Comparison of ENCODE assay signal across 23 cellular contexts in genomic region chr7:123126691-123127090, GRCh38.
DNase-seq lines count a peak whose midpoint lies in the region; ATAC-seq and FAIRE-seq lines count a peak whose summit lies in the region.
"Had no signal": no experiment of that assay in that cellular context is flagged by ENCODE, and none has a peak within 500 bp of the region (broad histone marks: within the 10 kb centered on the region; RNA-seq: fewer than 3 reads in every experiment).

No MANE protein-coding gene starts in this region.

- H3K9me3 ChIP-seq in MG63 = no peaks in the 10 kb centered on the region
- H3K9me3 ChIP-seq: BE2C, BLaER1 had no signal

- no peak overlapping the region for H3K4me3 ChIP-seq in MG63
- H3K4me3 ChIP-seq: BLaER1, GM12878 had no signal

- FAIRE-seq in A204.1 (lab: Jason Lieb, UNC) (peak; percentile 32), frontal cortex (lab: Jason Lieb, UNC) (peak; percentile 26)
- FAIRE-seq: G401.6, GM12878, GM12892, GM18507 had no signal

- DNase-seq in cerebellar cortex (ENCODE audit: low spot score) (peak; percentile 91), frontal cortex (ENCODE audit: low spot score in 2 of 2) (no peak), MG63 (no peak)
- no peak for DNase-seq in stimulated activated naive CD4-positive, alpha-beta T cell treated with Interleukin-2 at 50 U/mL for 16 hours (lab: John Stamatoyannopoulos, UW)
- DNase-seq: ACHN; BE2C; CD4-positive, alpha-beta memory T cell; CD4-positive, CD25-positive, alpha-beta regulatory T cell; CD8-positive, alpha-beta memory T cell; COR-L47; DMS 273 treated with DMSO at 0.1 percent for 48 hours; DMS153; DMS53; DMS79; DND-41; EL had no signal

- H3K36me3 ChIP-seq in MG63 = no peaks in the 10 kb centered on the region
- H3K36me3 ChIP-seq: BE2C, BLaER1 had no signal

- H3K27me3 ChIP-seq in MG63 = no peaks in the 10 kb centered on the region
- H3K27me3 ChIP-seq: BE2C, BLaER1 had no signal

- ATAC-seq in HG02970 (IDR thresholded peaks at IDR 0.05; ENCODE audit: low FRiP score, unreplicated experiment) = no peak
- ATAC-seq: GM12878 had no signal
